In the genomic region with DNA sequence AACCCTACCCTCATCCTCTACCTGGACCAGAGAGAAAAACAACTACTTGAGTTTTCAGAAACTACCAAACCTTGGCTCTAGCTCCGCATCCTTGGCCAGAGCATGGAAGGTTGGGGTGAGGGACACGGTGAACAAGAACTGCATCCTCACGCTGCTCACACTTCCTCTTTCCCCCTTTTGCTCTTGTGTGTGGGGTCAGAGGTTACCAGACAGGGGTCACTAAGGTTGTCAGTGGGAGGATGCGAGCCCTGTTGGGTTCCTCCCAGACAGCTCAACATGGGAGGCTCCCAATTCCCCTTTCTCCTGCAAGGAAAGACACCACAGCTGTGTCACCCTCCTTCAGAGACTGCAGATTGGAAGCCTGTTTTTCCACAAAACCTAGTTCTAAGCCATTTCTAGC, we compare ENCODE assay signal across 22 cellular contexts. TPM values are rescaled to one million over a fixed set of nuclear protein-coding genes. Genes with fewer than 3 reads are reported as not detected.
DNase-seq lines count a peak whose midpoint lies in the region; FAIRE-seq and TF ChIP-seq lines count a peak whose summit lies in the region.
"Had no signal": no experiment of that assay in that cellular context is flagged by ENCODE, and none has a peak within 500 bp of the region (broad histone marks: within the 10 kb centered on the region; RNA-seq: fewer than 3 reads in every experiment).

No MANE protein-coding gene starts in this region.

- no peak overlapping the region for H3K9ac ChIP-seq in astrocyte (ENCODE audit: low read length)
- H3K9ac ChIP-seq in colonic mucosa (ENCODE audit: low read depth in 2 of 2, low read length in 2 of 2), result no peak overlapping the region
- H3K9ac ChIP-seq: BLaER1 treated with 17β-estradiol and CSF1 and Interleukin-3, amounts not matched to agents 10 nM and 100 nM had no signal

- no peaks in the 10 kb centered on the region for H3K4me1 Mint-ChIP-seq in astrocyte (ENCODE audit: low read depth, unreplicated experiment)

- H3K79me2 ChIP-seq in astrocyte (ENCODE audit: insufficient read depth, low read length), result no peaks in the 10 kb centered on the region

- no peaks in the 10 kb centered on the region for H4K20me1 ChIP-seq in astrocyte (ENCODE audit: insufficient read depth, low read length)
- H4K20me1 ChIP-seq: BLaER1 treated with 17β-estradiol and CSF1 and Interleukin-3, amounts not matched to agents 10 nM and 100 nM had no signal

- no peaks in the 10 kb centered on the region for H3K36me3 ChIP-seq in astrocyte (ENCODE audit: insufficient read depth, low read length)
- no peaks in the 10 kb centered on the region for H3K36me3 ChIP-seq in bronchial epithelial cell (ENCODE audit: control insufficient read depth, insufficient read depth, low read length)
- no peaks in the 10 kb centered on the region for H3K36me3 ChIP-seq in colonic mucosa
- H3K36me3 ChIP-seq: BE2C; BLaER1 treated with 17β-estradiol and CSF1 and Interleukin-3, amounts not matched to agents 10 nM and 100 nM; HAP-1 had no signal

- peak; percentile 76 for FAIRE-seq in astrocyte (lab: Jason Lieb, UNC)
- FAIRE-seq in bronchial epithelial cell (lab: Jason Lieb, UNC), result peak; percentile 89
- FAIRE-seq: GM18507 had no signal

- no peaks in the 10 kb centered on the region for H3K9me3 Mint-ChIP-seq in astrocyte (ENCODE audit: unreplicated experiment)
- H3K9me3 Mint-ChIP-seq: CD4-positive, alpha-beta memory T cell; GM23338 had no signal

- no peaks in the 10 kb centered on the region for H3K27me3 Mint-ChIP-seq in astrocyte (ENCODE audit: low read depth, unreplicated experiment)
- H3K27me3 Mint-ChIP-seq: CD4-positive, alpha-beta memory T cell had no signal

- H3K27ac ChIP-seq in astrocyte (ENCODE audit: low read depth, low read length) (no peak overlapping the region), colonic mucosa (no peak overlapping the region), substantia nigra (ENCODE audit: low read depth, low read length, poor library complexity, severe bottlenecking) (no peak overlapping the region)
- H3K27ac ChIP-seq: A549; BLaER1 treated with 17β-estradiol and CSF1 and Interleukin-3, amounts not matched to agents 10 nM and 100 nM had no signal

- H3K4me3 Mint-ChIP-seq in astrocyte (ENCODE audit: unreplicated experiment), result no peak overlapping the region
- H3K4me3 Mint-ChIP-seq: CD14-positive monocyte; CD4-positive, alpha-beta memory T cell; GM23338 had no signal

- no peaks in the 10 kb centered on the region for H3K27me3 ChIP-seq in astrocyte (ENCODE audit: insufficient read depth, low read length)
- no peaks in the 10 kb centered on the region for H3K27me3 ChIP-seq in bronchial epithelial cell (ENCODE audit: control insufficient read depth, insufficient read depth, low read length)
- H3K27me3 ChIP-seq in colonic mucosa, result no peaks in the 10 kb centered on the region
- H3K27me3 ChIP-seq: BE2C had no signal

- no peak for TF ChIP-seq CTCF in astrocyte (IDR thresholded peaks at IDR 0.05; ENCODE audit: insufficient read depth, low read depth, low read length)
- no peak for TF ChIP-seq CTCF in bronchial epithelial cell (IDR thresholded peaks at IDR 0.05; ENCODE audit: insufficient read depth, low read length, severe bottlenecking)
- TF ChIP-seq CTCF in colonic mucosa (IDR thresholded peaks at IDR 0.05), result no peak

- no peaks in the 10 kb centered on the region for H3K9me3 ChIP-seq in astrocyte (ENCODE audit: insufficient read depth, low read depth, low read length)
- H3K9me3 ChIP-seq in colonic mucosa, result no peaks in the 10 kb centered on the region
- H3K9me3 ChIP-seq: A549; BE2C; BLaER1 treated with 17β-estradiol and CSF1 and Interleukin-3, amounts not matched to agents 10 nM and 100 nM; HAP-1 had no signal

- H3K36me3 Mint-ChIP-seq in astrocyte (ENCODE audit: low read depth, unreplicated experiment), result no peaks in the 10 kb centered on the region
- H3K36me3 Mint-ChIP-seq: CD14-positive monocyte had no signal

- H3K4me2 ChIP-seq in astrocyte (ENCODE audit: low read length), result no peak overlapping the region
- H3K4me2 ChIP-seq: A549; BLaER1 treated with 17β-estradiol and CSF1 and Interleukin-3, amounts not matched to agents 10 nM and 100 nM; GM23338 had no signal

- no peak overlapping the region for H3K27ac Mint-ChIP-seq in astrocyte (ENCODE audit: unreplicated experiment)
- H3K27ac Mint-ChIP-seq: CD14-positive monocyte; CD4-positive, alpha-beta memory T cell; GM23338 had no signal

- intact Hi-C loops in colonic mucosa (cut with DNase I), result no loop called here

- no peak overlapping the region for H2AFZ ChIP-seq in astrocyte (ENCODE audit: low read depth, low read length)
- H2AFZ ChIP-seq: GM23338 had no signal

- H3K4me1 ChIP-seq in astrocyte (ENCODE audit: insufficient read depth, low read length), result peaks cover 7% of the 10 kb centered on the region
- H3K4me1 ChIP-seq in colonic mucosa, result no peaks in the 10 kb centered on the region
- H3K4me1 ChIP-seq: BE2C had no signal

- no peak overlapping the region for H3K4me3 ChIP-seq in astrocyte (ENCODE audit: insufficient read depth, low read depth, low read length)
- no peak overlapping the region for H3K4me3 ChIP-seq in bronchial epithelial cell (ENCODE audit: low read depth, low read length)
- no peak overlapping the region for H3K4me3 ChIP-seq in colonic mucosa
- H3K4me3 ChIP-seq: A549; BLaER1 treated with 17β-estradiol and CSF1 and Interleukin-3, amounts not matched to agents 10 nM and 100 nM; GM23338; HAP-1 had no signal

- DNase-seq in CD1c-positive myeloid dendritic cell (ENCODE audit: extremely low spot score) (peak; percentile 23), MV-4-11 (lab: John Stamatoyannopoulos, UW) (peak; percentile 24), astrocyte (ENCODE audit: low read depth) (no peak), bronchial epithelial cell (ENCODE audit: low read depth) (no peak), T-helper 2 cell (no peak), colonic mucosa (no peak), substantia nigra (lab: John Stamatoyannopoulos, UW) (no peak)
- DNase-seq: 8988T; ACHN; AML-193; BE2C; Calu3; CD4-positive, alpha-beta memory T cell; COR-L47; DMS53; DMS79 treated with DMSO at 0.1 percent for 48 hours had no signal

RNA-seq across cellular contexts. Expression of a gene that starts 5.5 kb away (rescaled TPM):
- total RNA-seq in astrocyte, result 4.8 and 5.1 TPM in 2 replicates
- total RNA-seq in bronchial epithelial cell, result 11.1 and 17.9 TPM in 2 replicates
- 1 to 10 TPM; 5.1 to 7.9 TPM for total RNA-seq in colonic mucosa

Comparison
In these comparisons a context has a peak if more than half of its experiments do, and no peak if none do; other contexts are left out.
1. DNase-seq: peak in CD1c-positive myeloid dendritic cell (single experiment) and MV-4-11 (single experiment); none in astrocyte (single experiment), bronchial epithelial cell (single experiment), T-helper 2 cell (0 of 5), colonic mucosa (single experiment) and substantia nigra (0 of 49).